8 cellular contexts compared by ENCODE assay signal in genomic region chr17:81119223-81120148, GRCh38. TPM values are rescaled to one million over a fixed set of nuclear protein-coding genes. Genes with fewer than 3 reads are reported as not detected.
DNase-seq lines count a peak whose midpoint lies in the region; ATAC-seq and TF ChIP-seq lines count a peak whose summit lies in the region.

No MANE protein-coding gene starts in this region.

- H4K20me1 ChIP-seq in PC-3 (ENCODE audit: low read length) = no peaks in the 10 kb centered on the region

- no peaks in the 10 kb centered on the region for H3K4me1 Mint-ChIP-seq in activated T-cell treated with anti-CD3 and anti-CD28 coated beads, Interleukin-2, amount 50 U/mL, for 72 hours (ENCODE audit: low read depth)

- H3K9me3 ChIP-seq in PC-3 (ENCODE audit: low read length) (no peaks in the 10 kb centered on the region), esophagus squamous epithelium (no peaks in the 10 kb centered on the region), muscle layer of colon (ENCODE audit: low read length) (no peaks in the 10 kb centered on the region)

- DNase-seq in Ammon's horn (ENCODE audit: low spot score) = peak; percentile 97
- DNase-seq in PC-3 = peak; percentile 98
- peak; percentile 88 to 93 for DNase-seq in activated T-cell treated with anti-CD3 and anti-CD28 coated beads, Interleukin-2, amount 50 U/mL, for 72 hours
- peak; percentile 39 for DNase-seq in esophagus squamous epithelium (lab: John Stamatoyannopoulos, UW)
- peak; percentile 70 for DNase-seq in stimulated activated CD8-positive, alpha-beta memory T cell treated with anti-CD3 and anti-CD28 coated beads, Interleukin-7, amount 100 ng/mL, for 24 hours (ENCODE audit: low read depth)
- DNase-seq in DMS79 treated with DMSO at 0.1 percent for 48 hours (lab: John Stamatoyannopoulos, UW) = no peak

- H3K36me3 ChIP-seq in PC-3 (ENCODE audit: low read depth, low read length) (no peaks in the 10 kb centered on the region), esophagus squamous epithelium (peaks cover 0 to 26% (median 0%) of the 10 kb centered on the region in 3 donors), muscle layer of colon (ENCODE audit: insufficient read depth, low read length) (no peaks in the 10 kb centered on the region)

- H3K9me2 ChIP-seq in PC-3 (replicated peaks; ENCODE audit: low read length) = no peaks in the 10 kb centered on the region

- 0 out of 2 replicates have a peak, but pooled peaks cover 3% of the 10 kb centered on the region for H3K79me2 ChIP-seq in PC-3 (ENCODE audit: low read length)

- H3K36me3 Mint-ChIP-seq in activated T-cell treated with anti-CD3 and anti-CD28 coated beads, Interleukin-2, amount 50 U/mL, for 72 hours (ENCODE audit: insufficient read depth in 2 of 2) = no peaks in the 10 kb centered on the region

- peak overlapping the region; percentile 94 for H3K4me2 ChIP-seq in PC-3 (ENCODE audit: low read length)

- POLR2A ChIA-PET in PC-3 (lab: Charles Lee; ENCODE audit: unreplicated experiment) = interaction anchor here (0.6 to 0.7 kb wide), 2 partner anchors 150 to 230 kb away, joined by 3 to 5 read pairs; no protein-coding TSS in a partner anchor

- peak overlapping the region; percentile 67 for H3K9ac ChIP-seq in PC-3 (ENCODE audit: low read length)
- no peak overlapping the region for H3K9ac ChIP-seq in muscle layer of colon (ENCODE audit: low read length)

- 31 to 90% methylated on average over 6 to 11 of the region's 89 CpGs for WGBS in esophagus squamous epithelium, 2 donors

- ATAC-seq in HG02759 (IDR thresholded peaks at IDR 0.05; ENCODE audit: unreplicated experiment) (peak; percentile 56), PC-3 (peak; percentile 81)
- ATAC-seq in activated T-cell treated with anti-CD3 and anti-CD28 coated beads, Interleukin-2, amount 50 U/mL, for 72 hours (replicated peaks in 1 of 2) = peak; percentile 79 to 80

- H3K27ac ChIP-seq in PC-3 (ENCODE audit: low read length) (peak overlapping the region; percentile 21; the same call in 1 of the 2 replicates), esophagus squamous epithelium (peak overlapping the region; percentile 10 to 48 (median 28)), muscle layer of colon (ENCODE audit: low read depth, low read length) (peak overlapping the region; percentile 4)

- no peaks in the 10 kb centered on the region for H3K27me3 Mint-ChIP-seq in activated T-cell treated with anti-CD3 and anti-CD28 coated beads, Interleukin-2, amount 50 U/mL, for 72 hours (ENCODE audit: low read depth)

- H3F3A ChIP-seq in PC-3 (ENCODE audit: low read length, unreplicated experiment) = no peaks in the 10 kb centered on the region

- H2AFZ ChIP-seq in PC-3 (ENCODE audit: low read length) = peak overlapping the region; percentile 88

- H3K4me3 ChIP-seq in PC-3 (ENCODE audit: low read length) (peak overlapping the region; percentile 73), esophagus squamous epithelium (peak overlapping the region; percentile 18 to 59 (median 36)), muscle layer of colon (ENCODE audit: low read depth in 1 of 2, low read length in 2 of 2) (peak overlapping the region in 1 of 2 donors; percentile 14)

- no TSS peak for BruUV-seq in PC-3 (replicated peaks; lab: Mats Ljungman, UMichigan)

- CTCF ChIA-PET in PC-3 (lab: Charles Lee) = no interaction called here

- intact Hi-C loops in PC-3 (cut with micrococcal nuclease) = loop anchor here (1.0 kb wide), 1 partner anchor 104 kb away; no protein-coding TSS in a partner anchor
- intact Hi-C loops in esophagus squamous epithelium (cut with DNase I) = no loop called here

- peaks cover 9% of the 10 kb centered on the region for H3K4me1 ChIP-seq in PC-3 (ENCODE audit: insufficient read depth, low read length)
- H3K4me1 ChIP-seq in esophagus squamous epithelium = peaks cover 13 to 56% (median 16%) of the 10 kb centered on the region in 3 donors
- H3K4me1 ChIP-seq in muscle layer of colon (ENCODE audit: insufficient read depth, low read length) = peaks cover 8% of the 10 kb centered on the region

- TF ChIP-seq POLR2A in esophagus squamous epithelium (IDR thresholded peaks at IDR 0.05) = no peak

- peak; percentile 72 for TF ChIP-seq CTCF in PC-3 (conservative IDR thresholded peaks at IDR 0.05; ENCODE audit: low read depth, low read length)
- peak in 4 of 6 experiments; percentile 5 to 35 (median 17) for TF ChIP-seq CTCF in esophagus squamous epithelium (IDR thresholded peaks at IDR 0.05)

- H3K9me3 Mint-ChIP-seq in activated T-cell treated with anti-CD3 and anti-CD28 coated beads, Interleukin-2, amount 50 U/mL, for 72 hours = no peaks in the 10 kb centered on the region

- no peak overlapping the region for H3K27ac Mint-ChIP-seq in activated T-cell treated with anti-CD3 and anti-CD28 coated beads, Interleukin-2, amount 50 U/mL, for 72 hours

- peak overlapping the region; percentile 52 to 68 for H3K4me3 Mint-ChIP-seq in activated T-cell treated with anti-CD3 and anti-CD28 coated beads, Interleukin-2, amount 50 U/mL, for 72 hours

- H3K27me3 ChIP-seq in PC-3 (ENCODE audit: low read length) = no peaks in the 10 kb centered on the region
- peaks cover 0 to 55% (median 7%) of the 10 kb centered on the region in 4 donors for H3K27me3 ChIP-seq in esophagus squamous epithelium
- peaks cover 0 to 20% of the 10 kb centered on the region in 2 donors for H3K27me3 ChIP-seq in muscle layer of colon (ENCODE audit: control insufficient read depth in 1 of 2, insufficient read depth in 2 of 2, low read length in 2 of 2)

RNA-seq across cellular contexts. Expression of gene PVALEF, which starts 45.8 kb away (rescaled TPM):
- total RNA-seq in PC-3 (2014; rRNA removed) (not detected in 2 replicates), esophagus squamous epithelium (not detected)
- total RNA-seq in activated T-cell treated with anti-CD3 and anti-CD28 coated beads, Interleukin-2, amount 50 U/mL, for 72 hours = not detected

RNA-seq across cellular contexts. Expression of gene AATK, which starts 46.5 kb away (rescaled TPM):
- total RNA-seq in PC-3 (2014; rRNA removed) (1.1 and 1.7 TPM in 2 replicates), esophagus squamous epithelium (1 to 10 TPM in 1 of 4 donors, under 1 TPM in 2, not detected in 1; 0.57 to 1.5 (median 0.70) TPM)
- total RNA-seq in activated T-cell treated with anti-CD3 and anti-CD28 coated beads, Interleukin-2, amount 50 U/mL, for 72 hours = under 1 TPM; 0.48 to 0.81 TPM
